In genomic region chr6:100376103-100376502, GRCh38 we compare ENCODE assay signal across 14 cellular contexts.
DNase-seq lines count a peak whose midpoint lies in the region; ATAC-seq lines count a peak whose summit lies in the region.
"Had no signal": no experiment of that assay in that cellular context is flagged by ENCODE, and none has a peak within 500 bp of the region (broad histone marks: within the 10 kb centered on the region; RNA-seq: fewer than 3 reads in every experiment).

No MANE protein-coding gene starts in this region.

- peak; percentile 69 for ATAC-seq in HG02885 (IDR thresholded peaks at IDR 0.05; ENCODE audit: poor library complexity, unreplicated experiment)
- ATAC-seq: A549 had no signal

- peak; percentile 7 to 16 for DNase-seq in NCI-H187 (lab: John Stamatoyannopoulos, UW)
- DNase-seq in NCI-H187 treated with DMSO at 0.1 percent for 48 hours (lab: John Stamatoyannopoulos, UW): no peak
- DNase-seq in NOMO-1 treated with DMSO at 0.1 percent for 48 hours (lab: John Stamatoyannopoulos, UW; ENCODE audit: unreplicated experiment): peak; percentile 54
- DNase-seq in iPS-NIHi7 (ENCODE audit: extremely low spot score): peak; percentile 21
- no peak for DNase-seq in NK-92 treated with Interleukin-12 subunit alpha and Interleukin-12 subunit beta, amount 100 ng/mL, for 24 hours (lab: John Stamatoyannopoulos, UW)
- DNase-seq in LoVo (ENCODE audit: low spot score): no peak
- DNase-seq in GM19240 (ENCODE audit: insufficient read length, low spot score): no peak
- DNase-seq: activated B cell treated with CpG ODN at 0.5 μM for 24 hours, activated gamma-delta T cell treated with Interleukin-2 at 50 U/mL for 16 hours, DMS79 treated with DMSO at 0.1 percent for 48 hours, foreskin melanocyte, left ventricle myocardium inferior had no signal

Comparison
In these comparisons a context has a peak if more than half of its experiments do, and no peak if none do; other contexts are left out.
1. DNase-seq: peak in NCI-H187 (2 of 2), NOMO-1 treated with DMSO at 0.1 percent for 48 hours (single experiment) and iPS-NIHi7 (single experiment); none in NCI-H187 treated with DMSO at 0.1 percent for 48 hours (single experiment), NK-92 treated with Interleukin-12 subunit alpha and Interleukin-12 subunit beta, amount 100 ng/mL, for 24 hours (single experiment), LoVo (single experiment) and GM19240 (single experiment).